In genomic region chr1:156338180-156338973, GRCh38 we compare ENCODE assay signal across 8 cellular contexts. TPM values are rescaled to one million over a fixed set of nuclear protein-coding genes. Genes with fewer than 3 reads are reported as not detected.
DNase-seq lines count a peak whose midpoint lies in the region; ATAC-seq, FAIRE-seq and TF ChIP-seq lines count a peak whose summit lies in the region.

Gene CCT3, minus strand, starts transcription at chr1:156338292. Its CDS starts 108 bp downstream, at chr1:156338184.
Gene TSACC, plus strand, starts transcription at chr1:156338526. Its CDS starts 1,232 bp downstream, at chr1:156339758.

- no peak for TF ChIP-seq CTCF in H1 (IDR thresholded peaks at IDR 0.05; ENCODE audit: control extremely low read depth in 1 of 3, insufficient read depth in 1 of 3, low read depth in 1 of 3, low read length in 3 of 3)

- 0 out of 7 replicates have a peak, but pooled peaks cover 0 to 2% (median 0%) of the 10 kb centered on the region in 4 experiments for H3K4me1 ChIP-seq in H1 (replicated peaks in 1 of 4; ENCODE audit: control insufficient read depth in 3 of 4, insufficient read depth in 4 of 4, low read length in 3 of 4)

- peak within 1 kb of the TSS; percentile 81 for H3K27ac ChIP-seq in H1 (ENCODE audit: low read depth, low read length)

- peak; percentile 88 for FAIRE-seq in H1 (lab: Jason Lieb, UNC)

- H2AK5ac ChIP-seq in H1 (ENCODE audit: low read depth, low read length): no peak within 1 kb of the TSS

- no peaks in the 10 kb centered on the region for H3K9me3 Mint-ChIP-seq in memory B cell

- H3K4me3 ChIP-seq in H1 (ENCODE audit: extremely low read depth in 1 of 4, insufficient read depth in 2 of 4, low read depth in 3 of 4, low read length in 4 of 4): peak within 1 kb of the TSS; percentile 83 to 100 (median 94)

- 0 out of 2 replicates have a peak within 1 kb of the TSS, but pooled peaks have one; percentile 76 for H2BK20ac ChIP-seq in H1 (ENCODE audit: low read length)

- H3K4me1 Mint-ChIP-seq in memory B cell: peaks cover 18% of the 10 kb centered on the region

- peak within 1 kb of the TSS; percentile 99 for H3K4me3 Mint-ChIP-seq in memory B cell

- H3K4me2 ChIP-seq in H1 (ENCODE audit: insufficient read depth in 1 of 2, low read depth in 2 of 2, low read length in 2 of 2): peak within 1 kb of the TSS; percentile 68 to 72

- WGBS in H1 (ENCODE audit: extremely low coverage in 1 of 2, insufficient coverage in 1 of 2, insufficient read length in 1 of 2, insufficient replicate concordance in 2 of 2, low coverage in 1 of 2, low lambda C conversion rate in 2 of 2, missing lambda C conversion rate in 1 of 2), 2 experiments: 2% methylated on average over 47 of the region's 47 CpGs; no CpG with 5 or more reads in 1 of the 2 experiments

- peak within 1 kb of the TSS; percentile 95 for H4K5ac ChIP-seq in H1 (ENCODE audit: insufficient read length, low read depth, low read length)

- peaks cover 3% of the 10 kb centered on the region for H3K36me3 Mint-ChIP-seq in memory B cell

- peak within 1 kb of the TSS; percentile 85 for H3K4ac ChIP-seq in H1 (replicated peaks; ENCODE audit: insufficient read length, low read depth, low read length)

- TF ChIP-seq RAD21 in H1 (IDR thresholded peaks at IDR 0.05 in 1 of 2, conservative IDR thresholded peaks at IDR 0.05 in 1 of 2; ENCODE audit: low read depth in 2 of 2, low read length in 2 of 2): no peak

- H4K91ac ChIP-seq in H1 (replicated peaks; ENCODE audit: insufficient read length, low read length): peak within 1 kb of the TSS; percentile 89

- 0 out of 2 replicates have a peak, but pooled peaks cover 2% of the 10 kb centered on the region for H3K79me1 ChIP-seq in H1 (ENCODE audit: low read depth, low read length)

- peak within 1 kb of the TSS; percentile 98 for H2BK5ac ChIP-seq in H1 (ENCODE audit: low read depth, low read length)

- H3K9ac ChIP-seq in H1 (replicated peaks in 1 of 4; ENCODE audit: extremely low read depth in 1 of 4, low read depth in 3 of 4, low read length in 3 of 4): peak within 1 kb of the TSS; percentile 73 to 97 (median 84)

- peaks cover 4 to 24% (median 17%) of the 10 kb centered on the region in 4 experiments for H3K36me3 ChIP-seq in H1 (ENCODE audit: control insufficient read depth in 2 of 4, insufficient read depth in 4 of 4, low read length in 3 of 4)

- H4K20me1 ChIP-seq in H1 (replicated peaks in 1 of 2; ENCODE audit: control insufficient read depth in 1 of 2, insufficient read depth in 2 of 2, low read length in 2 of 2): peaks cover 7 to 9% of the 10 kb centered on the region in 2 experiments

- no peak for TF ChIP-seq EP300 in H1 (IDR thresholded peaks at IDR 0.05; ENCODE audit: borderline replicate concordance in 1 of 2, low read depth in 2 of 2, low read length in 2 of 2)

- ATAC-seq in GM21367 (IDR thresholded peaks at IDR 0.05; ENCODE audit: unreplicated experiment) (peak; percentile 90), memory B cell (ENCODE audit: low read depth) (peak; percentile 90)

- POLR2A ChIA-PET in H1 (lab: Charles Lee; ENCODE audit: partially characterized antibody): interaction anchor here (0.5 to 4.1 kb wide), 11 partner anchors 9 to 255 kb away, joined by 3 to 26 read pairs (median 3); partner anchors contain the start of genes PMF1, SMG5 and TMEM79

- peak; percentile 54 to 91 for TF ChIP-seq POLR2A in H1 (IDR thresholded peaks at IDR 0.05; ENCODE audit: control extremely low read depth in 1 of 2, low read depth in 2 of 2, low read length in 2 of 2)

- peak within 1 kb of the TSS; percentile 27 for H2BK120ac ChIP-seq in H1 (replicated peaks; ENCODE audit: low read depth, low read length)

- peak within 1 kb of the TSS; percentile 71; the same call in 1 of the 2 replicates for H2AFZ ChIP-seq in H1 (ENCODE audit: low read length)

- H3K23ac ChIP-seq in H1 (ENCODE audit: insufficient read length): no peak within 1 kb of the TSS

- peak within 1 kb of the TSS; percentile 91 for H3K56ac ChIP-seq in H1 (replicated peaks; ENCODE audit: insufficient read length, low read depth, low read length)

- H3K27ac Mint-ChIP-seq in memory B cell: peak within 1 kb of the TSS; percentile 89

- H3K9me3 ChIP-seq in H1 (ENCODE audit: insufficient read depth in 2 of 2, low read depth in 1 of 2, low read length in 1 of 2): no peaks in the 10 kb centered on the region

- no peaks in the 10 kb centered on the region for H3K27me3 Mint-ChIP-seq in memory B cell

- no peaks in the 10 kb centered on the region for H3K27me3 ChIP-seq in H1 (replicated peaks in 1 of 4; ENCODE audit: control insufficient read depth in 3 of 4, extremely low read depth in 1 of 4, insufficient read depth in 3 of 4, low read length in 3 of 4)

- CTCF ChIA-PET in H1 (lab: Charles Lee; ENCODE audit: partially characterized antibody): interaction anchor here (0.7 to 3.0 kb wide), 4 partner anchors 18 to 92 kb away, joined by 3 to 24 read pairs (median 3); no protein-coding TSS in a partner anchor

- DNase-seq in COR-L47 (lab: John Stamatoyannopoulos, UW) (peak; percentile 99), HT1080 (ENCODE audit: low read depth) (peak; percentile 100), NOMO-1 (lab: John Stamatoyannopoulos, UW; ENCODE audit: unreplicated experiment in 2 of 2) (peak; percentile 99 to 100), H1 (ENCODE audit: low read depth in 1 of 2, low spot score in 2 of 2) (peak; percentile 99 to 100), memory B cell (ENCODE audit: low spot score in 2 of 2) (peak; percentile 100)
- DNase-seq in activated CD8-positive, alpha-beta memory T cell treated with anti-CD3 and anti-CD28 coated beads for 48 hours (ENCODE audit: low read depth in 2 of 3, low spot score in 2 of 3): peak; percentile 97 to 99 (median 99)
- peak; percentile 98 for DNase-seq in stimulated activated CD8-positive, alpha-beta memory T cell treated with anti-CD3 and anti-CD28 coated beads, Interleukin-12 subunit alpha, Interleukin-12 subunit beta, amount 100 ng/mL, for 1 hour (ENCODE audit: low read depth)

- H3K14ac ChIP-seq in H1 (ENCODE audit: insufficient read length): peak within 1 kb of the TSS; percentile 84

- peaks cover 21 to 43% of the 10 kb centered on the region in 2 experiments for H3K79me2 ChIP-seq in H1 (ENCODE audit: control insufficient read depth in 1 of 2, insufficient read depth in 2 of 2, low read length in 2 of 2)

- H3K18ac ChIP-seq in H1 (ENCODE audit: extremely low read depth, low read length): peak within 1 kb of the TSS; percentile 98

- H4K8ac ChIP-seq in H1 (ENCODE audit: extremely low read depth, insufficient read depth, low read length): peak within 1 kb of the TSS; percentile 98; the same call in 1 of the 2 replicates

- peak within 1 kb of the TSS; percentile 96; the same call in 1 of the 2 replicates for H2BK12ac ChIP-seq in H1 (ENCODE audit: low read depth, low read length)

- peak within 1 kb of the TSS; percentile 93; the same call in 1 of the 2 replicates for H2BK15ac ChIP-seq in H1 (ENCODE audit: low read length)

- H3K23me2 ChIP-seq in H1 (ENCODE audit: low read depth, low read length): peaks cover 7% of the 10 kb centered on the region

TF ChIP-seq in H1, 55 proteins besides CTCF, POLR2A, EP300 and RAD21 (continues in another document):
- 0 out of 2 replicates have a peak, but pooled peaks have one; percentile 2 for TF ChIP-seq CEBPB (IDR thresholded peaks at IDR 0.05; ENCODE audit: low read depth, low read length)
- no peak for TF ChIP-seq EGR1 (IDR thresholded peaks at IDR 0.05; ENCODE audit: borderline replicate concordance, low read depth, low read length)
- peak; percentile 99 for TF ChIP-seq SP1 (IDR thresholded peaks at IDR 0.05; ENCODE audit: low read depth, low read length)
- no peak for TF ChIP-seq MAFK (IDR thresholded peaks at IDR 0.05; ENCODE audit: low read depth, low read length)
- no peak for TF ChIP-seq HDAC6 (IDR thresholded peaks at IDR 0.05; ENCODE audit: low read depth, low read length)
- no peak for TF ChIP-seq POU5F1 (IDR thresholded peaks at IDR 0.05; ENCODE audit: low read depth, low read length)
- no peak for TF ChIP-seq CBX8 (IDR thresholded peaks at IDR 0.05; ENCODE audit: borderline replicate concordance, low read depth, low read length)

RNA-seq across cellular contexts. Expression of gene CCT3, which starts in this region (rescaled TPM):
- 450 and 472 TPM in 2 replicates for total RNA-seq in HT1080 (2014; rRNA removed; shearing (Covaris generic))
- polyA plus RNA-seq in HT1080 (2015; cell fraction: cytosol; rRNA removed): 277 and 281 TPM in 2 replicates
- polyA plus RNA-seq in HT1080 (2015; cell fraction: nucleus; rRNA removed): 379 and 431 TPM in 2 replicates
- total RNA-seq in H1 (2021; fragmentation: NEBNext Ultra II Directional; extraction: Animal tissue kit (Norgen Biotek cat#: 25700)): 471 and 480 TPM in 2 replicates
- 321 and 431 TPM in 2 replicates for polyA plus RNA-seq in H1 (2011; rRNA removed)
- 579 TPM for polyA plus RNA-seq in H1 (2011; cell fraction: cytosol; rRNA removed)
- polyA plus RNA-seq in H1 (2011; cell fraction: nucleus; rRNA removed): 286 TPM
- 427 to 481 TPM (median 450 TPM) in 4 replicates for polyA plus RNA-seq in H1 (2012, experiment 1 of 2)
- 414 TPM for polyA plus RNA-seq in H1 (2012, experiment 2 of 2)
- polyA plus RNA-seq in H1 (2013, experiment 1 of 2): 278 TPM
- 275 TPM for polyA plus RNA-seq in H1 (2013, experiment 2 of 2)
- polyA minus RNA-seq in H1 (2011; rRNA and poly(A)+ RNA removed): 711 and 916 TPM in 2 replicates
- 351 TPM for polyA minus RNA-seq in H1 (2011; cell fraction: cytosol; rRNA and poly(A)+ RNA removed)
- polyA minus RNA-seq in H1 (2011; cell fraction: nucleus; rRNA and poly(A)+ RNA removed): 216 TPM

RNA-seq across cellular contexts. Expression of gene TSACC, which starts in this region (rescaled TPM):
- 0.70 and 0.87 TPM in 2 replicates for total RNA-seq in HT1080 (2014; rRNA removed; shearing (Covaris generic))
- 0.73 and 2.6 TPM in 2 replicates for polyA plus RNA-seq in HT1080 (2015; cell fraction: cytosol; rRNA removed)
- 0.32 TPM in 1 of 2 replicates, not detected in the other for polyA plus RNA-seq in HT1080 (2015; cell fraction: nucleus; rRNA removed)
- 1.0 and 2.1 TPM in 2 replicates for total RNA-seq in H1 (2021; fragmentation: NEBNext Ultra II Directional; extraction: Animal tissue kit (Norgen Biotek cat#: 25700))
- polyA plus RNA-seq in H1 (2011; rRNA removed): 3.3 and 5.0 TPM in 2 replicates
- 1.7 TPM for polyA plus RNA-seq in H1 (2011; cell fraction: cytosol; rRNA removed)
- 2.9 TPM for polyA plus RNA-seq in H1 (2011; cell fraction: nucleus; rRNA removed)
- 1.9 to 4.5 TPM (median 3.7 TPM) in 4 replicates for polyA plus RNA-seq in H1 (2012, experiment 1 of 2)
- polyA plus RNA-seq in H1 (2012, experiment 2 of 2): 3.0 TPM
- polyA plus RNA-seq in H1 (2013, experiment 1 of 2): 5.1 TPM
- 4.6 TPM for polyA plus RNA-seq in H1 (2013, experiment 2 of 2)
- polyA minus RNA-seq in H1 (2011; rRNA and poly(A)+ RNA removed): 0.85 and 1.9 TPM in 2 replicates
- not detected for polyA minus RNA-seq in H1 (2011; cell fraction: cytosol; rRNA and poly(A)+ RNA removed)
- polyA minus RNA-seq in H1 (2011; cell fraction: nucleus; rRNA and poly(A)+ RNA removed): not detected

Comparison
In these comparisons a context has a peak if more than half of its experiments do, and no peak if none do; other contexts are left out.
1. Peak in every context shown above with its lines: DNase-seq, ATAC-seq, H3K4me3 ChIP-seq and H3K27ac ChIP-seq.